ENCODE assay signal across 32 cellular contexts in genomic region chr11:112265659-112266409, GRCh38. TPM values are rescaled to one million over a fixed set of nuclear protein-coding genes. Genes with fewer than 3 reads are reported as not detected.
DNase-seq lines count a peak whose midpoint lies in the region; FAIRE-seq and TF ChIP-seq lines count a peak whose summit lies in the region.
"Had no signal": no experiment of that assay in that cellular context is flagged by ENCODE, and none has a peak within 500 bp of the region (broad histone marks: within the 10 kb centered on the region; RNA-seq: fewer than 3 reads in every experiment).

No MANE protein-coding gene starts in this region.

- H3K36me3 ChIP-seq in muscle layer of colon (ENCODE audit: insufficient read depth, low read length): no peaks in the 10 kb centered on the region
- H3K36me3 ChIP-seq: WERI-Rb-1 had no signal

- peak; percentile 94 for FAIRE-seq in HTR-8/SVneo (lab: Jason Lieb, UNC)
- FAIRE-seq: A549, urothelium cell line had no signal

- no peak overlapping the region for H3K9ac ChIP-seq in muscle layer of colon (ENCODE audit: low read length)

- DNase-seq in AG08395 (ENCODE audit: low spot score) (peak; percentile 31), HTR-8/SVneo (ENCODE audit: insufficient read length, low spot score) (no peak), fibroblast of villous mesenchyme (ENCODE audit: low read depth) (peak; percentile 84), NCI-H1417 (lab: John Stamatoyannopoulos, UW) (no peak), AML-193 (lab: John Stamatoyannopoulos, UW) (no peak), T1000 (lab: John Stamatoyannopoulos, UW) (no peak)
- no peak for DNase-seq in activated CD8-positive, alpha-beta memory T cell treated with anti-CD3 and anti-CD28 coated beads, Interleukin-2, amount 50 U/mL, for 48 hours
- DNase-seq: activated CD4-positive, alpha-beta T cell treated with anti-CD3 and anti-CD28 coated beads, Interleukin-2, amount 10 ng/mL, durations not matched to agents 24 days and 14 days; activated naive CD4-positive, alpha-beta T cell treated with anti-CD3 and anti-CD28 coated beads, Interleukin-2, amount 50 U/mL, for 16 hours; anterior cingulate cortex; C1 segment of cervical spinal cord; Calu3; effector CD4-positive, alpha-beta T cell; foreskin keratinocyte; HCEC 1CT; hippocampal formation; NCI-H1048; NCI-H1930; NCI-H69; spleen; stimulated activated CD4-positive, alpha-beta T cell treated with anti-CD3 and anti-CD28 coated beads, Interleukin-2, amount 100 ng/mL, for 48 hours; WERI-Rb-1 had no signal

- TF ChIP-seq CTCF in fibroblast of villous mesenchyme (IDR thresholded peaks at IDR 0.05; ENCODE audit: insufficient read depth, low read depth, low read length): no peak

- H3K27ac ChIP-seq in muscle layer of colon (ENCODE audit: low read depth, low read length): peak overlapping the region; percentile 27
- H3K27ac ChIP-seq: A549, foreskin keratinocyte, SK-N-MC, spleen, WERI-Rb-1 had no signal

- H3K4me3 ChIP-seq in fibroblast of villous mesenchyme (ENCODE audit: low read depth, low read length) (no peak overlapping the region), muscle layer of colon (ENCODE audit: low read depth in 1 of 2, low read length in 2 of 2) (no peak overlapping the region)
- H3K4me3 ChIP-seq: A549, SK-N-MC, spleen had no signal

- H3K27me3 ChIP-seq in muscle layer of colon (ENCODE audit: control insufficient read depth in 1 of 2, insufficient read depth in 2 of 2, low read length in 2 of 2): no peaks in the 10 kb centered on the region
- H3K27me3 ChIP-seq: foreskin keratinocyte, spleen had no signal

- H3K4me1 ChIP-seq in muscle layer of colon (ENCODE audit: insufficient read depth, low read length): peaks cover 17% of the 10 kb centered on the region
- H3K4me1 ChIP-seq: A549, foreskin keratinocyte had no signal

- no peaks in the 10 kb centered on the region for H3K9me3 ChIP-seq in muscle layer of colon (ENCODE audit: low read length)
- H3K9me3 ChIP-seq: A549, spleen had no signal

RNA-seq across cellular contexts. Expression of gene PLET1, which starts 5.2 kb away (rescaled TPM):
- total RNA-seq in fibroblast of villous mesenchyme: not detected in 2 replicates
- total RNA-seq: activated CD4-positive, alpha-beta T cell treated with anti-CD3 and anti-CD28 coated beads, Interleukin-2, amount 10 ng/mL, durations not matched to agents 24 days and 14 days; Calu3; chondrocyte; epithelial cell of proximal tubule; foreskin keratinocyte; LHCN-M2; lower leg skin; RPMI7951; spleen; T-helper 2 cell treated with Interferon-gamma antibody and Interleukin-4, amounts not matched to agents 100 ng/mL and 5 ng/mL, for 36 hours had no signal

RNA-seq across cellular contexts. Expression of gene PTS, which starts 39.6 kb away (rescaled TPM):
- 59.9 and 67.8 TPM in 2 replicates for total RNA-seq in fibroblast of villous mesenchyme

Comparison
In these comparisons a context has a peak if more than half of its experiments do, and no peak if none do; other contexts are left out.
1. DNase-seq: peak in AG08395 (single experiment) and fibroblast of villous mesenchyme (single experiment); none in HTR-8/SVneo (single experiment), NCI-H1417 (0 of 3), AML-193 (0 of 2), T1000 (single experiment) and activated CD8-positive, alpha-beta memory T cell treated with anti-CD3 and anti-CD28 coated beads, Interleukin-2, amount 50 U/mL, for 48 hours (single experiment).